19 cellular contexts compared by ENCODE assay signal in the genomic region with DNA sequence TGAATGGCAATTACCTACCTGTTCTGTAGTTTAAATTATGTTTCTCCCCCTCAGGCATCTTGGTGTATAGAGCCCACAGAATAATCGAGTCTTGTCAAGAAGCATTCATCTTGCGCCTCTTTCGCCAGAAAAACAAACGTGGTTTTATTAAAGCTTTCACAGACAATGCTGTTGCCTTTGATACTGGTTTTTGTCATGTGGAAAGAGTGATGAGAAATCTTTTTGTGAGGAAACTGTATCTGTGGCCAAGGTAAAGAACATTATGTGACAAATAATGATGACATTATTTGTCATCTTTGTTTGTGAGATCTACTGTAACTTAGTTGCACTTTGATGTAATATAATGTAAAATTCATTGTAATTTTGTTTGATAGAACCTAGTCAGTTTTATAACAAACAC. TPM values are rescaled to one million over a fixed set of nuclear protein-coding genes. Genes with fewer than 3 reads are reported as not detected.
DNase-seq lines count a peak whose midpoint lies in the region; ATAC-seq, FAIRE-seq and TF ChIP-seq lines count a peak whose summit lies in the region.
"Had no signal": no experiment of that assay in that cellular context is flagged by ENCODE, and none has a peak within 500 bp of the region (broad histone marks: within the 10 kb centered on the region; RNA-seq: fewer than 3 reads in every experiment).

No MANE protein-coding gene starts in this region.

- TF ChIP-seq RAD21 in A549 (conservative IDR thresholded peaks at IDR 0.05 in 1 of 2, IDR thresholded peaks at IDR 0.05 in 1 of 2) = no peak

- no peaks in the 10 kb centered on the region for H3K9me3 Mint-ChIP-seq in mesothelial cell of epicardium
- H3K9me3 Mint-ChIP-seq: CD4-positive, CD25-positive, alpha-beta regulatory T cell had no signal

- POLR2A ChIA-PET in A549 (lab: Yijun Ruan, JAX) (no interaction called here), Panc1 (lab: Charles Lee) (no interaction called here)

- H3K36me3 Mint-ChIP-seq in mesothelial cell of epicardium = peaks cover 6% of the 10 kb centered on the region

- ATAC-seq in A549 (no peak), Panc1 (0 out of 2 replicates have a peak, but pooled peaks have one; percentile 8), GM19455 (IDR thresholded peaks at IDR 0.05; ENCODE audit: unreplicated experiment) (no peak)

- peaks cover 41% of the 10 kb centered on the region for H3K4me1 ChIP-seq in A549
- H3K4me1 ChIP-seq in Panc1 (ENCODE audit: control insufficient read depth, insufficient read depth, low read length) = peaks cover 26% of the 10 kb centered on the region
- H3K4me1 ChIP-seq: Caco-2 had no signal

- CTCF ChIA-PET in A549 (lab: Yijun Ruan, JAX) = interaction anchor here (1.5 kb wide), 1 partner anchor 91 kb away, joined by 3 read pairs; no protein-coding TSS in a partner anchor
- CTCF ChIA-PET in Panc1 (lab: Charles Lee) = no interaction called here

- H3K4me3 ChIP-seq in A549 = no peak overlapping the region
- no peak overlapping the region for H3K4me3 ChIP-seq in Panc1 (ENCODE audit: low read depth in 2 of 2, low read length in 2 of 2)
- H3K4me3 ChIP-seq: SK-N-MC had no signal

- no peak for FAIRE-seq in A549 (lab: Jason Lieb, UNC)
- FAIRE-seq: GM12891, GM19239, H1 had no signal

- in situ Hi-C loops in Panc1 (cut with HindIII; ENCODE audit: low pct_unique_long_range_greater_than_20kb, low sequenced_read_pairs) = loop anchor here (25.0 kb wide), 1 partner anchor 311 kb away; no protein-coding TSS in a partner anchor

- no TSS peak for BruUV-seq in Panc1 (replicated peaks; lab: Mats Ljungman, UMichigan)

- H3K9me3 ChIP-seq in A549 (no peaks in the 10 kb centered on the region), Panc1 (ENCODE audit: control insufficient read depth, insufficient read depth, low read depth, low read length) (no peaks in the 10 kb centered on the region)
- H3K9me3 ChIP-seq: Caco-2 had no signal

- peaks cover 30% of the 10 kb centered on the region for H3K4me1 Mint-ChIP-seq in mesothelial cell of epicardium

- H3K27me3 Mint-ChIP-seq in mesothelial cell of epicardium (ENCODE audit: low read depth) = no peaks in the 10 kb centered on the region
- H3K27me3 Mint-ChIP-seq: B cell; CD4-positive, CD25-positive, alpha-beta regulatory T cell had no signal

- TF ChIP-seq EP300 in A549 (IDR thresholded peaks at IDR 0.05) = no peak

- H3K27ac ChIP-seq in 22Rv1 (peak overlapping the region; percentile 23; the same call in 1 of the 2 replicates), A549 (peak overlapping the region; percentile 39 to 64; a peak in 4 of 6 replicates), Panc1 (ENCODE audit: low read length) (peak overlapping the region; percentile 57)
- H3K27ac ChIP-seq: SK-N-MC had no signal

- TF ChIP-seq CTCF in 22Rv1 (IDR thresholded peaks at IDR 0.05) (no peak), A549 (IDR thresholded peaks at IDR 0.05) (no peak), Panc1 (IDR thresholded peaks at IDR 0.05) (no peak), mesothelial cell of epicardium (IDR thresholded peaks at IDR 0.05; ENCODE audit: unreplicated experiment) (no peak)

- no peak overlapping the region for H3K4me3 Mint-ChIP-seq in mesothelial cell of epicardium
- H3K4me3 Mint-ChIP-seq: B cell; CD4-positive, CD25-positive, alpha-beta regulatory T cell had no signal

- peaks cover 9% of the 10 kb centered on the region for H3K36me3 ChIP-seq in Panc1 (ENCODE audit: control insufficient read depth, insufficient read depth, low read length)

- peak overlapping the region; percentile 55 for H3K27ac Mint-ChIP-seq in mesothelial cell of epicardium
- H3K27ac Mint-ChIP-seq: B cell; CD4-positive, CD25-positive, alpha-beta regulatory T cell had no signal

- no peak for DNase-seq in A549 (ENCODE audit: low read depth in 1 of 2, low spot score in 1 of 2)
- DNase-seq in Panc1 (ENCODE audit: low read depth, low spot score) = no peak
- no peak for DNase-seq in mesothelial cell of epicardium (ENCODE audit: low spot score in 2 of 2, unreplicated experiment in 2 of 2)
- DNase-seq in middle frontal gyrus (ENCODE audit: extremely low spot score, low spot score) = no peak
- DNase-seq in NCI-H2107 (lab: John Stamatoyannopoulos, UW) = no peak
- DNase-seq: Caco-2; CD4-positive, CD25-positive, alpha-beta regulatory T cell; DMS53; KBM-7; NCI-H187 treated with DMSO at 0.1 percent for 48 hours; NCI-H446 treated with DMSO at 0.1 percent for 48 hours; Right ventricle myocardium superior had no signal

- H3K4me2 ChIP-seq in A549 = peak overlapping the region; percentile 4; the same call in 1 of the 3 replicates

- H3K27me3 ChIP-seq in Panc1 (ENCODE audit: control insufficient read depth, insufficient read depth, low read length) = no peaks in the 10 kb centered on the region

- WGBS in A549 (ENCODE audit: missing lambda C conversion rate) = 69% methylated on average over 4 of the region's 4 CpGs

- no peak for TF ChIP-seq POLR2A in A549 (IDR thresholded peaks at IDR 0.05; ENCODE audit: low read length)

- intact Hi-C loops in Panc1 (cut with micrococcal nuclease; ENCODE audit: unreplicated experiment) = loop anchor here (10.0 kb wide), 3 partner anchors 258 to 598 kb away; no protein-coding TSS in a partner anchor

TF ChIP-seq in A549, 52 proteins besides CTCF, POLR2A, EP300 and RAD21:
- TF ChIP-seq CHD4 (IDR thresholded peaks at IDR 0.05; ENCODE audit: borderline replicate concordance) = no peak
- TF ChIP-seq RFX5 (IDR thresholded peaks at IDR 0.05) = no peak
- TF ChIP-seq CEBPB (IDR thresholded peaks at IDR 0.05) = no peak
- no peak for TF ChIP-seq EHF (CRISPR knock-in tag; IDR thresholded peaks at IDR 0.05)
- TF ChIP-seq POLR2AphosphoS2 (conservative IDR thresholded peaks at IDR 0.05; ENCODE audit: low read length) = no peak
- no peak for TF ChIP-seq KDM1A (IDR thresholded peaks at IDR 0.05; ENCODE audit: low read depth)
- TF ChIP-seq TFCP2L1 (CRISPR knock-in tag; IDR thresholded peaks at IDR 0.05) = no peak
- no peak for TF ChIP-seq HOXB5 (CRISPR knock-in tag; IDR thresholded peaks at IDR 0.05)
- TF ChIP-seq SREBF2 (IDR thresholded peaks at IDR 0.05) = no peak
- TF ChIP-seq BHLHE40 (IDR thresholded peaks at IDR 0.05; ENCODE audit: low read depth, low read length) = no peak
- no peak for TF ChIP-seq ZFP36 (IDR thresholded peaks at IDR 0.05; ENCODE audit: borderline replicate concordance, partially characterized antibody)

RNA-seq across cellular contexts. Expression of gene ERCC4, which starts 6.6 kb away (rescaled TPM):
- polyA plus RNA-seq in A549 (2011; rRNA removed) = 15.1 and 20.8 TPM in 2 replicates
- 2.4 TPM in 2 replicates for polyA plus RNA-seq in A549 (2012; cell fraction: cytosol; rRNA removed)
- 2.5 and 4.4 TPM in 2 replicates for polyA plus RNA-seq in A549 (2012; cell fraction: nucleus; rRNA removed)
- polyA plus RNA-seq in A549 (2017; fragmentation: RNase III; extraction: RNeasy Plus Mini Kit Qiagen cat#74134 plus additional on column Dnase treatment) = 5.6 to 5.9 TPM (median 5.9 TPM) in 3 replicates
- 13.9 and 21.4 TPM in 2 replicates for polyA minus RNA-seq in A549 (2011; rRNA and poly(A)+ RNA removed)
- 23.4 TPM for total RNA-seq in Panc1 (2021; ENCODE audit: unreplicated experiment)
- 11.0 TPM for polyA plus RNA-seq in Panc1 (2012; ENCODE audit: insufficient read length)
- total RNA-seq in mesothelial cell of epicardium = 12.1 to 16.4 TPM (median 16.1 TPM) in 3 replicates
